In genomic region chr6:125957845-125958244, GRCh38 we compare ENCODE assay signal across 8 cellular contexts. TPM values are rescaled to one million over a fixed set of nuclear protein-coding genes. Genes with fewer than 3 reads are reported as not detected.
DNase-seq lines count a peak whose midpoint lies in the region; ATAC-seq, FAIRE-seq and TF ChIP-seq lines count a peak whose summit lies in the region.

No MANE protein-coding gene starts in this region.

- H3K4me3 ChIP-seq in HUES64 (ENCODE audit: low read length) (peak overlapping the region; percentile 85), adrenal gland (peak overlapping the region in 1 of 4 donors; percentile 83), testis (peak overlapping the region; percentile 84 to 96)

- TF ChIP-seq POLR2A in adrenal gland (IDR thresholded peaks at IDR 0.05) (peak in 1 of 2 donors; percentile 25), testis (IDR thresholded peaks at IDR 0.05) (no peak)

- H3K4me1 ChIP-seq in HUES64 (ENCODE audit: insufficient read depth, low read length): peaks cover 13% of the 10 kb centered on the region; the same call in 1 of the 2 replicates
- peaks cover 16 to 27% of the 10 kb centered on the region in 2 donors for H3K4me1 ChIP-seq in adrenal gland (replicated peaks in 1 of 2)
- H3K4me1 ChIP-seq in testis: peaks cover 11% of the 10 kb centered on the region

- no peak overlapping the region for H3K27ac ChIP-seq in HUES64 (ENCODE audit: low read depth, low read length)
- peak overlapping the region in 4 of 5 donors; percentile 88 to 98 (median 96) for H3K27ac ChIP-seq in adrenal gland
- H3K27ac ChIP-seq in testis: peak overlapping the region; percentile 6 to 93

- DNase-seq in AG20443 (ENCODE audit: low spot score): peak; percentile 50
- DNase-seq in adrenal gland: peak in 3 of 7 donors; percentile 33 to 49 (median 40)
- peak; percentile 27 for DNase-seq in iPS-NIHi11 (ENCODE audit: low spot score)
- DNase-seq in testis: peak; percentile 43
- DNase-seq in GM19240 (ENCODE audit: insufficient read length, low spot score): no peak
- DNase-seq in D721Med (ENCODE audit: insufficient read length, low spot score): no peak

- H3K9ac ChIP-seq in HUES64 (ENCODE audit: low read depth, low read length): no peak overlapping the region

- intact Hi-C loops in adrenal gland (cut with DNase I) (loop anchor here (10.0 kb wide), 2 partner anchors 173 to 643 kb away; no protein-coding TSS in a partner anchor), testis (cut with DNase I; ENCODE audit: low total_unique reads) (loop anchor here (5.0 kb wide), 1 partner anchor 166 kb away; the partner anchor contains the start of gene NCOA7)

- ATAC-seq in HG03460 (IDR thresholded peaks at IDR 0.05; ENCODE audit: unreplicated experiment): no peak

- 0 out of 2 replicates have a peak, but pooled peaks cover 1% of the 10 kb centered on the region for H3K9me3 ChIP-seq in HUES64 (ENCODE audit: insufficient read depth, low read depth, low read length)
- H3K9me3 ChIP-seq in adrenal gland (replicated peaks in 1 of 3): no peaks in the 10 kb centered on the region
- H3K9me3 ChIP-seq in testis: no peaks in the 10 kb centered on the region

- TF ChIP-seq CTCF in adrenal gland (IDR thresholded peaks at IDR 0.05) (no peak), testis (IDR thresholded peaks at IDR 0.05) (no peak), D721Med (IDR thresholded peaks at IDR 0.05; ENCODE audit: insufficient read depth, missing control alignments) (no peak)

- H3K27me3 ChIP-seq in HUES64 (ENCODE audit: insufficient read depth, low read length) (no peaks in the 10 kb centered on the region; the same call in 1 of the 2 replicates), adrenal gland (no peaks in the 10 kb centered on the region), testis (no peaks in the 10 kb centered on the region)

- FAIRE-seq in D721Med (lab: Jason Lieb, UNC): no peak

- no peaks in the 10 kb centered on the region for H3K36me3 ChIP-seq in HUES64 (ENCODE audit: insufficient read depth, low read length)
- no peaks in the 10 kb centered on the region for H3K36me3 ChIP-seq in adrenal gland (replicated peaks in 1 of 2)
- H3K36me3 ChIP-seq in testis (ENCODE audit: low read depth, missing control alignments): no peaks in the 10 kb centered on the region

- WGBS in HUES64: 77% methylated on average over 4 of the region's 4 CpGs
- 31 to 45% (median 34%) methylated on average over 4 of the region's 4 CpGs for WGBS in adrenal gland, 4 donors
- WGBS in testis, 2 donors: 28 to 31% methylated on average over 4 of the region's 4 CpGs

RNA-seq across cellular contexts. Expression of gene HINT3, which starts 1.3 kb away (rescaled TPM):
- 7.4 TPM for polyA plus RNA-seq in HUES64 (2013, experiment 1 of 2)
- 9.5 TPM for polyA plus RNA-seq in HUES64 (2013, experiment 2 of 2)
- total RNA-seq in adrenal gland (10 to 100 TPM; 23.4 to 39.3 (median 30.9) TPM), testis (10 to 100 TPM; 19.0 to 22.5 TPM)
- polyA plus RNA-seq in adrenal gland (10 to 100 TPM in 1 of 3 donors, 1 to 10 TPM in 2; 4.7 to 40.6 (median 7.7) TPM), testis (ENCODE audit: insufficient read depth, low read depth, low replicate concordance) (24.8 TPM)

RNA-seq across cellular contexts. Expression of gene TRMT11, which starts 28.5 kb away (rescaled TPM):
- polyA plus RNA-seq in HUES64 (2013, experiment 1 of 2): 19.9 TPM
- 21.6 TPM for polyA plus RNA-seq in HUES64 (2013, experiment 2 of 2)
- total RNA-seq in adrenal gland (10 to 100 TPM; 10.9 to 24.0 (median 17.9) TPM), testis (10 to 100 TPM; 32.2 to 51.2 TPM)
- polyA plus RNA-seq in adrenal gland (10 to 100 TPM in 2 of 3 donors, 1 to 10 TPM in 1; 9.7 to 21.3 (median 12.5) TPM), testis (ENCODE audit: insufficient read depth, low read depth, low replicate concordance) (16.1 TPM)

Comparison
In these comparisons a context has a peak if more than half of its experiments do, and no peak if none do; other contexts are left out.
1. DNase-seq: peak in AG20443 (single experiment), iPS-NIHi11 (single experiment) and testis (single experiment); none in GM19240 (single experiment) and D721Med (single experiment).